In the genomic region with DNA sequence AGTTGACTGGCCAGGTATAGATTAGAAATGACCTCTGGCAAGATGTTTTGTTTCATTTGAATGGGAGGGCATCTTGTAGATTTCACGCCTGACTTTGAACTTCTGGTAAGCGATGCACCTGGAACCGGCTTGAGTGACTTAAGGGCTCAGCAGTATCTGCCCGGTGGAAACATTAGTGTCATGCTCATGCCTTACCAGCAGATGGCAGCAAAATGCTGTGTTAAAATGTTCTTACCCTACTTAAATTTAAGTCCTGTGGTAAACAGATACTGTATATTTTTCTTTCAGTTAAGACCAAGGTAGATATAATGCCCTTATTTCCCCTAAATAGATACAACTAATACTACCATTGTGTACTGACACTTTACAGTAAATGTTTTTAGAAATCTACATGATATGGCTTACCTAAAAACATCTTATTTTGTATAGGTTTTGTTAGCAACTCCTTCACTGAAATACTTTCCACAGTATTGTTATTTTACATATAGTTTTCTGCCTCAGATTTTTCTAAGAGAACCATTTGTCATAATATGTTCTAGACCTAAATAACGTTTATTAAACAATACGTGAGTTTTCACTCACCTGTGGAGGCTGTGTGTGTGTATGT, we compare ENCODE assay signal across 8 cellular contexts. TPM values are rescaled to one million over a fixed set of nuclear protein-coding genes. Genes with fewer than 3 reads are reported as not detected.
DNase-seq lines count a peak whose midpoint lies in the region; ATAC-seq and TF ChIP-seq lines count a peak whose summit lies in the region.

No MANE protein-coding gene starts in this region.

- no peak overlapping the region for H3K27ac Mint-ChIP-seq in activated CD8-positive, alpha-beta T cell treated with anti-CD3 and anti-CD28 coated beads, Interleukin-2, amount 10 ng/mL, durations not matched to agents 7 days and 5 days
- H3K27ac Mint-ChIP-seq in effector memory CD8-positive, alpha-beta T cell = peak overlapping the region in 1 of 2 donors; percentile 4

- ATAC-seq in GM19043 (IDR thresholded peaks at IDR 0.05; ENCODE audit: low read depth, unreplicated experiment) (peak; percentile 71), HG03439 (IDR thresholded peaks at IDR 0.05; ENCODE audit: unreplicated experiment) (peak; percentile 85)
- ATAC-seq in activated CD8-positive, alpha-beta T cell treated with anti-CD3 and anti-CD28 coated beads, Interleukin-2, amount 10 ng/mL, durations not matched to agents 7 days and 5 days = peak; percentile 85
- ATAC-seq in effector memory CD8-positive, alpha-beta T cell (replicated peaks) = peak; percentile 86

- no peak overlapping the region for H3K4me3 Mint-ChIP-seq in activated CD8-positive, alpha-beta T cell treated with anti-CD3 and anti-CD28 coated beads, Interleukin-2, amount 10 ng/mL, durations not matched to agents 7 days and 5 days
- no peak overlapping the region for H3K4me3 Mint-ChIP-seq in effector memory CD8-positive, alpha-beta T cell

- H3K27ac ChIP-seq in C4-2B = no peak overlapping the region

- H3K9me3 Mint-ChIP-seq in activated CD8-positive, alpha-beta T cell treated with anti-CD3 and anti-CD28 coated beads, Interleukin-2, amount 10 ng/mL, durations not matched to agents 7 days and 5 days (ENCODE audit: insufficient read depth) = no peaks in the 10 kb centered on the region
- H3K9me3 Mint-ChIP-seq in effector memory CD8-positive, alpha-beta T cell = no peaks in the 10 kb centered on the region

- no peaks in the 10 kb centered on the region for H3K27me3 Mint-ChIP-seq in activated CD8-positive, alpha-beta T cell treated with anti-CD3 and anti-CD28 coated beads, Interleukin-2, amount 10 ng/mL, durations not matched to agents 7 days and 5 days (ENCODE audit: low read depth)
- no peaks in the 10 kb centered on the region for H3K27me3 Mint-ChIP-seq in effector memory CD8-positive, alpha-beta T cell

- CTCF ChIA-PET in activated CD8-positive, alpha-beta T cell treated with anti-CD3 and anti-CD28 coated beads, Interleukin-2, amount 10 ng/mL, durations not matched to agents 7 days and 5 days (lab: Charles Lee) = interaction anchor here (1.1 to 1.5 kb wide), 7 partner anchors 9 to 290 kb away, joined by 4 to 10 read pairs (median 7); a partner anchor contains a TSS

- TF ChIP-seq CTCF in C4-2B (conservative IDR thresholded peaks at IDR 0.05) = peak; percentile 87

- peaks cover 5% of the 10 kb centered on the region for H3K4me1 Mint-ChIP-seq in activated CD8-positive, alpha-beta T cell treated with anti-CD3 and anti-CD28 coated beads, Interleukin-2, amount 10 ng/mL, durations not matched to agents 7 days and 5 days (ENCODE audit: low read depth)
- peaks cover 9 to 13% of the 10 kb centered on the region in 2 donors for H3K4me1 Mint-ChIP-seq in effector memory CD8-positive, alpha-beta T cell (ENCODE audit: low read depth in 2 of 2)

- peak; percentile 46 for DNase-seq in NCI-H82 treated with DMSO at 0.1 percent for 48 hours (lab: John Stamatoyannopoulos, UW; ENCODE audit: unreplicated experiment)
- DNase-seq in activated CD8-positive, alpha-beta T cell treated with anti-CD3 and anti-CD28 coated beads, Interleukin-2, amount 10 ng/mL, durations not matched to agents 7 days and 5 days = peak; percentile 76
- DNase-seq in effector memory CD8-positive, alpha-beta T cell = peak; percentile 52 to 68 (median 61)
- peak; percentile 78 for DNase-seq in midbrain (lab: John Stamatoyannopoulos, UW)
- peak; percentile 39 for DNase-seq in stimulated activated CD8-positive, alpha-beta memory T cell treated with anti-CD3 and anti-CD28 coated beads, Interleukin-4, amount 100 ng/mL, for 24 hours (ENCODE audit: low read depth)

- POLR2A ChIA-PET in activated CD8-positive, alpha-beta T cell treated with anti-CD3 and anti-CD28 coated beads, Interleukin-2, amount 10 ng/mL, durations not matched to agents 7 days and 5 days (lab: Charles Lee) = no interaction called here

- peaks cover 22% of the 10 kb centered on the region for H3K36me3 Mint-ChIP-seq in activated CD8-positive, alpha-beta T cell treated with anti-CD3 and anti-CD28 coated beads, Interleukin-2, amount 10 ng/mL, durations not matched to agents 7 days and 5 days (ENCODE audit: low read depth)
- H3K36me3 Mint-ChIP-seq in effector memory CD8-positive, alpha-beta T cell (ENCODE audit: insufficient read depth) = peaks cover 22% of the 10 kb centered on the region

RNA-seq across cellular contexts. Expression of a gene that starts 25.5 kb away (rescaled TPM):
- total RNA-seq in activated CD8-positive, alpha-beta T cell treated with anti-CD3 and anti-CD28 coated beads, Interleukin-2, amount 10 ng/mL, durations not matched to agents 7 days and 5 days = 10 to 100 TPM; 17.7 to 18.5 TPM

RNA-seq across cellular contexts. Expression of a gene that starts 25.9 kb away (rescaled TPM):
- 10 to 100 TPM; 40.9 to 45.3 TPM for total RNA-seq in activated CD8-positive, alpha-beta T cell treated with anti-CD3 and anti-CD28 coated beads, Interleukin-2, amount 10 ng/mL, durations not matched to agents 7 days and 5 days
